Comparison of ENCODE assay signal across 17 cellular contexts in genomic region chr13:32880636-32881035, GRCh38.
DNase-seq lines count a peak whose midpoint lies in the region; ATAC-seq, FAIRE-seq and TF ChIP-seq lines count a peak whose summit lies in the region.
"Had no signal": no experiment of that assay in that cellular context is flagged by ENCODE, and none has a peak within 500 bp of the region (broad histone marks: within the 10 kb centered on the region; RNA-seq: fewer than 3 reads in every experiment).

No MANE protein-coding gene starts in this region.

- H4K20me1 ChIP-seq in PC-3 (ENCODE audit: low read length) = no peaks in the 10 kb centered on the region
- no peaks in the 10 kb centered on the region for H4K20me1 ChIP-seq in osteoblast (ENCODE audit: insufficient read depth, low read length)

- BruUV-seq in PC-3 (replicated peaks; lab: Mats Ljungman, UMichigan) = no TSS peak

- H3K9me2 ChIP-seq in PC-3 (replicated peaks; ENCODE audit: low read length) = no peaks in the 10 kb centered on the region

- no peak overlapping the region for H3K27ac Mint-ChIP-seq in activated T-helper 17 cell treated with anti-CD3 and anti-CD28 coated beads, Interleukin-2, amount 50 U/mL, for 72 hours

- no peaks in the 10 kb centered on the region for H3K36me3 Mint-ChIP-seq in activated T-helper 17 cell treated with anti-CD3 and anti-CD28 coated beads, Interleukin-2, amount 50 U/mL, for 72 hours (ENCODE audit: low read depth)

- H3K4me3 Mint-ChIP-seq in activated T-helper 17 cell treated with anti-CD3 and anti-CD28 coated beads, Interleukin-2, amount 50 U/mL, for 72 hours = no peak overlapping the region

- H3K27me3 ChIP-seq in PC-3 (ENCODE audit: low read length) (no peaks in the 10 kb centered on the region), dorsolateral prefrontal cortex (no peaks in the 10 kb centered on the region), osteoblast (ENCODE audit: insufficient read depth, low read length) (no peaks in the 10 kb centered on the region), transverse colon (no peaks in the 10 kb centered on the region)
- H3K27me3 ChIP-seq: MG63 had no signal

- no peaks in the 10 kb centered on the region for H3F3A ChIP-seq in PC-3 (ENCODE audit: low read length, unreplicated experiment)

- WGBS in transverse colon (ENCODE audit: low coverage in 1 of 2), 2 donors = 75 to 100% methylated on average over 3 of the region's 3 CpGs

- no peak for TF ChIP-seq POLR2A in transverse colon (IDR thresholded peaks at IDR 0.05)

- no peak for FAIRE-seq in frontal cortex (lab: Jason Lieb, UNC)
- no peak for FAIRE-seq in urothelium cell line (lab: Jason Lieb, UNC)
- FAIRE-seq: A204.1, G401.6 had no signal

- H3K4me1 Mint-ChIP-seq in activated T-helper 17 cell treated with anti-CD3 and anti-CD28 coated beads, Interleukin-2, amount 50 U/mL, for 72 hours = no peaks in the 10 kb centered on the region

- H3K4me3 ChIP-seq in PC-3 (ENCODE audit: low read length) (no peak overlapping the region), dorsolateral prefrontal cortex (no peak overlapping the region), osteoblast (ENCODE audit: insufficient read depth, low read length) (no peak overlapping the region), transverse colon (no peak overlapping the region), coronary artery (no peak overlapping the region)
- H3K4me3 ChIP-seq: MG63 had no signal

- no peaks in the 10 kb centered on the region for H3K36me3 ChIP-seq in PC-3 (ENCODE audit: low read depth, low read length)
- no peaks in the 10 kb centered on the region for H3K36me3 ChIP-seq in osteoblast (ENCODE audit: insufficient read depth, low read length)
- H3K36me3 ChIP-seq in transverse colon = no peaks in the 10 kb centered on the region
- H3K36me3 ChIP-seq: MG63 had no signal

- DNase-seq in PC-3 (no peak), dorsolateral prefrontal cortex (no peak), osteoblast (ENCODE audit: insufficient read length, low spot score, missing footprints) (no peak), transverse colon (no peak), frontal cortex (ENCODE audit: low spot score in 2 of 2) (no peak), coronary artery (ENCODE audit: low spot score) (no peak), urothelium cell line (ENCODE audit: low spot score) (no peak)
- DNase-seq: C1 segment of cervical spinal cord, DND-41, NCI-H1105, NCI-H1694 treated with DMSO at 0.1 percent for 48 hours, NCI-H2107, NCI-H526 had no signal

- CTCF ChIA-PET in PC-3 (lab: Charles Lee) = interaction anchor here (0.5 kb wide), 1 partner anchor 342 kb away, joined by 8 read pairs; no protein-coding TSS in a partner anchor

- H3K4me1 ChIP-seq in PC-3 (ENCODE audit: insufficient read depth, low read length) = peaks cover 25% of the 10 kb centered on the region
- peaks cover 12% of the 10 kb centered on the region for H3K4me1 ChIP-seq in osteoblast (ENCODE audit: insufficient read depth, low read length)
- no peaks in the 10 kb centered on the region for H3K4me1 ChIP-seq in transverse colon

- H3K79me2 ChIP-seq in PC-3 (ENCODE audit: low read length) = no peaks in the 10 kb centered on the region
- no peaks in the 10 kb centered on the region for H3K79me2 ChIP-seq in osteoblast (ENCODE audit: insufficient read depth, low read length)

- POLR2A ChIA-PET in PC-3 (lab: Charles Lee; ENCODE audit: unreplicated experiment) = no interaction called here

- intact Hi-C loops in PC-3 (cut with micrococcal nuclease) (no loop called here), dorsolateral prefrontal cortex (cut with DNase I) (no loop called here), transverse colon (cut with DNase I; ENCODE audit: low total_unique reads) (no loop called here)

- in situ Hi-C loops in transverse colon (cut with MboI; ENCODE audit: low pct_ligation_motif_present in 1 of 4, low pct_unique_long_range_greater_than_20kb in 1 of 4, low sequenced_read_pairs in 3 of 4) = no loop called here

- peaks cover 4% of the 10 kb centered on the region for H3K27me3 Mint-ChIP-seq in activated T-helper 17 cell treated with anti-CD3 and anti-CD28 coated beads, Interleukin-2, amount 50 U/mL, for 72 hours

- no peak overlapping the region for H2AFZ ChIP-seq in PC-3 (ENCODE audit: low read length)
- H2AFZ ChIP-seq in osteoblast (ENCODE audit: low read length) = peak overlapping the region; percentile 57

- no peak overlapping the region for H3K4me2 ChIP-seq in PC-3 (ENCODE audit: low read length)
- peak overlapping the region; percentile 25 for H3K4me2 ChIP-seq in osteoblast (ENCODE audit: insufficient read depth, low read length)

- TF ChIP-seq CTCF in PC-3 (conservative IDR thresholded peaks at IDR 0.05; ENCODE audit: low read depth, low read length) (no peak), dorsolateral prefrontal cortex (IDR thresholded peaks at IDR 0.05 in 54 of 56, conservative IDR thresholded peaks at IDR 0.05 in 2 of 56; ENCODE audit: low read depth in 1 of 56, partially characterized antibody in 56 of 56) (no peak), osteoblast (IDR thresholded peaks at IDR 0.05; ENCODE audit: extremely low read depth, low read depth, low read length) (no peak), transverse colon (IDR thresholded peaks at IDR 0.05) (no peak), coronary artery (IDR thresholded peaks at IDR 0.05) (no peak)

- H3K9me3 Mint-ChIP-seq in activated T-helper 17 cell treated with anti-CD3 and anti-CD28 coated beads, Interleukin-2, amount 50 U/mL, for 72 hours = peaks cover 4% of the 10 kb centered on the region

- H3K9me3 ChIP-seq in PC-3 (ENCODE audit: low read length) (no peaks in the 10 kb centered on the region), osteoblast (ENCODE audit: low read depth, low read length) (no peaks in the 10 kb centered on the region), transverse colon (no peaks in the 10 kb centered on the region)
- H3K9me3 ChIP-seq: MG63 had no signal

- no peak overlapping the region for H3K9ac ChIP-seq in PC-3 (ENCODE audit: low read length)

- H3K27ac ChIP-seq in PC-3 (ENCODE audit: low read length) (peak overlapping the region; percentile 29; the same call in 1 of the 2 replicates), dorsolateral prefrontal cortex (peak overlapping the region in 50 of 59 donors; percentile 1 to 89 (median 67)), osteoblast (ENCODE audit: low read depth, low read length) (no peak overlapping the region), transverse colon (peak overlapping the region; percentile 2 to 62 (median 52)), coronary artery (no peak overlapping the region)

- no peak for ATAC-seq in PC-3
- ATAC-seq in activated T-helper 17 cell treated with anti-CD3 and anti-CD28 coated beads, Interleukin-2, amount 50 U/mL, for 72 hours (replicated peaks) = no peak

- no peak for TF ChIP-seq EP300 in transverse colon (IDR thresholded peaks at IDR 0.05; ENCODE audit: low read depth)

Comparison
In these comparisons a context has a peak if more than half of its experiments do, and no peak if none do; other contexts are left out.
1. H3K27ac ChIP-seq: peak in PC-3 (single experiment), dorsolateral prefrontal cortex (50 of 59) and transverse colon (4 of 4); none in osteoblast (single experiment) and coronary artery (0 of 2).